1 cellular context compared by ENCODE assay signal in the genomic region with DNA sequence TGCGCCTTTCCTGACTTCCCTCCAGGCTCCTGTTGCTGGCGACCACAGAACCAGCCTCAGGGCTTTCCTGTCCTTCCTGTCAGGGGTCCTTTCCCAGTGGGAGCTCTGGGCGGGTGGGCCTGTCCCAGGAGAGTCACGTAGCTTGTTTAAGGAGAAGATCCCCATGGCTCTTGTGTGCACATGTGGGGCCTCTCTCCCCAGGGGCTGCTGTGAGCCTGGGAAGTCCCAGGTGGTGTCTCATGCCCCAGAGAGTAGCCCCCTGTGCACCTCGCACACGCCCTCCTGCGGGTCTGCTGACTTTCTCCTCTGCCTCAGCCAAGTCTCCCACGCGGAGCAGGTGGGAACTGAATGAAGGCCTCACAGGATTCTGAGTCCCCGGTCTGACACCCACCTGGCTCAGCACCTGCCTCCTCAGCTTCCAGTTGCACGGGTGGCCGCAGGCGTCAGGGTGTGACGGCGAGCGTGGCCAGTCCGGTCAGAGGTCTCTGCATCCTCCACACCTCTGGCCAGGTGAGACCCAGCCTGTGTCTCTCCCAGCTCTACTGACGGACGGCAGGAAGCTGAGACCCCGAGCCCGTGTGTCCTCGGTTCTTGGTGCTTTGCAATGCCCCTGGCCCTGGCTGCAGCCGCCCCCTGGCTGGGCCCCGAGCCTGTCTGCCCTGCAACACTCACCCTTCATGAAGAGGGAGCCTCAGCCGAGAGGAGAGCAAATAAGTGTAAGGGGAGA.
TF ChIP-seq lines count a peak whose summit lies in the region.

No MANE protein-coding gene starts in this region.

TF ChIP-seq in IMR-90, 13 proteins besides CTCF, POLR2A, EP300 and RAD21 (continued from another document):
- TF ChIP-seq SMC3 (IDR thresholded peaks at IDR 0.05; ENCODE audit: low read depth, low read length), result no peak
- TF ChIP-seq MAZ (IDR thresholded peaks at IDR 0.05; ENCODE audit: borderline replicate concordance, low read depth, low read length), result no peak
- TF ChIP-seq MXI1 (IDR thresholded peaks at IDR 0.05; ENCODE audit: borderline replicate concordance, low read depth, low read length), result no peak
- TF ChIP-seq NFE2L2 (IDR thresholded peaks at IDR 0.05; ENCODE audit: low read depth, low read length), result no peak
- TF ChIP-seq, protein P1, sequence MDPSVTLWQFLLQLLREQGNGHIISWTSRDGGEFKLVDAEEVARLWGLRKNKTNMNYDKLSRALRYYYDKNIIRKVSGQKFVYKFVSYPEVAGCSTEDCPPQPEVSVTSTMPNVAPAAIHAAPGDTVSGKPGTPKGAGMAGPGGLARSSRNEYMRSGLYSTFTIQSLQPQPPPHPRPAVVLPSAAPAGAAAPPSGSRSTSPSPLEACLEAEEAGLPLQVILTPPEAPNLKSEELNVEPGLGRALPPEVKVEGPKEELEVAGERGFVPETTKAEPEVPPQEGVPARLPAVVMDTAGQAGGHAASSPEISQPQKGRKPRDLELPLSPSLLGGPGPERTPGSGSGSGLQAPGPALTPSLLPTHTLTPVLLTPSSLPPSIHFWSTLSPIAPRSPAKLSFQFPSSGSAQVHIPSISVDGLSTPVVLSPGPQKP (IDR thresholded peaks at IDR 0.05; ENCODE audit: borderline replicate concordance, low read depth, low read length), result no peak
- TF ChIP-seq CEBPB (IDR thresholded peaks at IDR 0.05; ENCODE audit: low read depth, low read length), result no peak
- no peak for TF ChIP-seq FOS (IDR thresholded peaks at IDR 0.05; ENCODE audit: low read depth, low read length)
